In the genomic region with DNA sequence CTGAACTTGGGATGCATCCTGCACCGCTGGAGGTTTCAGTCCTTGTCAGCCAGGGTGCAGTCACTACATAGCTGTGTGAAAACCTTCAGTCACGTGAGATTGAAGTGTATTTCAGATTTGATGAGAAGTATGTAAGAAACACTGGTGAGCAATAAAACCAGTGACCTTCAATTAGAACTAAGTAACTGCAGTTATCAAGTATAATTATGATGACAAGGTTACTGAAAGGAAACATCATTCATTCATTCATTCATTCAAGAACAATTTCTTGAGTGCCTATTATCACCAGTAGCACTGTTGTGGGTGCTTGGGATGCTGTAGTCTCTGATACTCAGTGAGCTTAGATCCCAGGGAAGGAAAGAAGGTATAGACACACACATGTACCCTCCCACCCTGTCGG, we compare ENCODE assay signal across 19 cellular contexts. TPM values are rescaled to one million over a fixed set of nuclear protein-coding genes. Genes with fewer than 3 reads are reported as not detected.
A peak's percentile ranks its signal among the peaks of the same experiment; 100 is the strongest.
DNase-seq lines count a peak whose midpoint lies in the region; ATAC-seq, FAIRE-seq and TF ChIP-seq lines count a peak whose summit lies in the region.
"Had no signal": no experiment of that assay in that cellular context is flagged by ENCODE, and none has a peak within 500 bp of the region (broad histone marks: within the 10 kb centered on the region; RNA-seq: fewer than 3 reads in every experiment).

No MANE protein-coding gene starts in this region.

- POLR2A ChIA-PET in activated CD4-positive, alpha-beta T cell treated with anti-CD3 and anti-CD28 coated beads for 36 hours (lab: Charles Lee) = interaction anchor here (0.5 kb wide), 1 partner anchor 58 kb away, joined by 4 read pairs; no protein-coding TSS in a partner anchor

- H3K4me3 ChIP-seq in astrocyte (ENCODE audit: insufficient read depth, low read depth, low read length) = no peak overlapping the region
- H3K4me3 ChIP-seq: MG63, Peyer's patch had no signal

- H3K9me3 ChIP-seq in H9 (ENCODE audit: control insufficient read depth, low read depth, low read length) = no peaks in the 10 kb centered on the region
- no peaks in the 10 kb centered on the region for H3K9me3 ChIP-seq in astrocyte (ENCODE audit: insufficient read depth, low read depth, low read length)
- H3K9me3 ChIP-seq: MG63, Peyer's patch had no signal

- DNase-seq in activated CD4-positive, alpha-beta T cell treated with anti-CD3 and anti-CD28 coated beads for 36 hours = no peak
- DNase-seq in activated CD4-positive, alpha-beta T cell treated with anti-CD3 and anti-CD28 coated beads for 48 hours = no peak
- no peak for DNase-seq in H9
- DNase-seq in astrocyte (ENCODE audit: low read depth) = no peak
- DNase-seq in nephron progenitor cell = no peak
- DNase-seq in foreskin keratinocyte = no peak
- DNase-seq in OCI-M1 (lab: John Stamatoyannopoulos, UW) = no peak
- no peak for DNase-seq in endothelial cell (ENCODE audit: low spot score)
- DNase-seq: C1 segment of cervical spinal cord, COR-L47, DMS153, NCI-H1092, NCI-H2081 treated with DMSO at 0.1 percent for 48 hours, NCI-H510A treated with DMSO at 0.1 percent for 48 hours, Peyer's patch had no signal

- H2BK5ac ChIP-seq in H9 (ENCODE audit: insufficient read length, low read length) = no peak overlapping the region

- H2BK15ac ChIP-seq in H9 (ENCODE audit: low read depth, low read length) = no peak overlapping the region

- no peak overlapping the region for H4K8ac ChIP-seq in H9 (replicated peaks; ENCODE audit: insufficient read length, low read depth, low read length)

- no peak overlapping the region for H3T11ph ChIP-seq in H9 (ENCODE audit: low read length)

- CTCF ChIA-PET in activated CD4-positive, alpha-beta T cell treated with anti-CD3 and anti-CD28 coated beads for 36 hours (lab: Charles Lee) = interaction anchor here (0.5 to 1.4 kb wide), 5 partner anchors 11 to 1011 kb away, joined by 3 read pairs; no protein-coding TSS in a partner anchor

- H3K4me2 ChIP-seq in H9 (ENCODE audit: insufficient read depth, insufficient read length, low read length) = no peak overlapping the region
- no peak overlapping the region for H3K4me2 ChIP-seq in astrocyte (ENCODE audit: low read length)

- peaks cover 7% of the 10 kb centered on the region for H3K79me1 ChIP-seq in H9 (ENCODE audit: insufficient read depth, low read depth, low read length, poor library complexity, severe bottlenecking)

- intact Hi-C loops in activated CD4-positive, alpha-beta T cell treated with anti-CD3 and anti-CD28 coated beads for 36 hours (cut with DNase I, micrococcal nuclease) = no loop called here

- H3K27me3 Mint-ChIP-seq in activated CD4-positive, alpha-beta T cell treated with anti-CD3 and anti-CD28 coated beads for 36 hours = no peaks in the 10 kb centered on the region
- H3K27me3 Mint-ChIP-seq in H9 (ENCODE audit: low read depth) (peaks cover 1% of the 10 kb centered on the region; the same call in 1 of the 2 replicates), astrocyte (ENCODE audit: low read depth, unreplicated experiment) (no peaks in the 10 kb centered on the region), nephron progenitor cell (ENCODE audit: low read depth, poor library complexity) (no peaks in the 10 kb centered on the region), endothelial cell (ENCODE audit: unreplicated experiment) (no peaks in the 10 kb centered on the region)

- no peak overlapping the region for H4K5ac ChIP-seq in H9 (ENCODE audit: insufficient read length, low read depth, low read length)

- H3K23me2 ChIP-seq in H9 (ENCODE audit: insufficient read length, low read depth, low read length, poor library complexity, severe bottlenecking) = no peaks in the 10 kb centered on the region

- peaks cover 9% of the 10 kb centered on the region; the same call in 1 of the 2 replicates for H3K79me2 ChIP-seq in H9 (ENCODE audit: insufficient read depth, low read length)
- H3K79me2 ChIP-seq in astrocyte (ENCODE audit: insufficient read depth, low read length) = peaks cover 84% of the 10 kb centered on the region

- no peak overlapping the region for H4K91ac ChIP-seq in H9 (ENCODE audit: insufficient read length, low read depth, low read length)

- H3K4me1 ChIP-seq in H9 (ENCODE audit: insufficient read depth, low read length) (no peaks in the 10 kb centered on the region; the same call in 1 of the 2 replicates), astrocyte (ENCODE audit: insufficient read depth, low read length) (peaks cover 17% of the 10 kb centered on the region), foreskin keratinocyte (peaks cover 10% of the 10 kb centered on the region)
- H3K4me1 ChIP-seq: Peyer's patch had no signal

- H3K18ac ChIP-seq in H9 (ENCODE audit: insufficient read length, low read depth, low read length) = no peak overlapping the region

- TF ChIP-seq CTCF in H9 (conservative IDR thresholded peaks at IDR 0.05) = no peak
- TF ChIP-seq CTCF in astrocyte (IDR thresholded peaks at IDR 0.05; ENCODE audit: insufficient read depth, low read depth, low read length) = no peak
- no peak for TF ChIP-seq CTCF in nephron progenitor cell (IDR thresholded peaks at IDR 0.05)
- no peak for TF ChIP-seq CTCF in foreskin keratinocyte (conservative IDR thresholded peaks at IDR 0.05)
- TF ChIP-seq CTCF in endothelial cell (IDR thresholded peaks at IDR 0.05; ENCODE audit: unreplicated experiment) = no peak

- no peak overlapping the region for H2BK12ac ChIP-seq in H9 (ENCODE audit: insufficient read length, low read depth, low read length)

- H3K9ac ChIP-seq in H9 (ENCODE audit: extremely low read depth, insufficient read length, low read length) = no peak overlapping the region
- H3K9ac ChIP-seq in astrocyte (ENCODE audit: low read length) = no peak overlapping the region

- no peak overlapping the region for H3K4me3 Mint-ChIP-seq in activated CD4-positive, alpha-beta T cell treated with anti-CD3 and anti-CD28 coated beads for 36 hours
- H3K4me3 Mint-ChIP-seq in H9 (no peak overlapping the region; a peak in 1 of 5 replicates), astrocyte (ENCODE audit: unreplicated experiment) (no peak overlapping the region), nephron progenitor cell (no peak overlapping the region), endothelial cell (ENCODE audit: unreplicated experiment) (no peak overlapping the region)

- no peak overlapping the region for H3K27ac Mint-ChIP-seq in activated CD4-positive, alpha-beta T cell treated with anti-CD3 and anti-CD28 coated beads for 36 hours
- H3K27ac Mint-ChIP-seq in H9 (peak overlapping the region in 2 of 3 experiments; percentile 10 to 19; a peak in 2 of 7 replicates), astrocyte (ENCODE audit: unreplicated experiment) (no peak overlapping the region), nephron progenitor cell (peak overlapping the region; percentile 92), endothelial cell (ENCODE audit: unreplicated experiment) (no peak overlapping the region)

- H3K23ac ChIP-seq in H9 (ENCODE audit: insufficient read length, low read depth, low read length) = no peak overlapping the region

- no peak overlapping the region for H3K56ac ChIP-seq in H9 (ENCODE audit: insufficient read length, low read depth, low read length)

- no peaks in the 10 kb centered on the region for H3K9me3 Mint-ChIP-seq in activated CD4-positive, alpha-beta T cell treated with anti-CD3 and anti-CD28 coated beads for 36 hours (ENCODE audit: low read depth)
- H3K9me3 Mint-ChIP-seq in H9 (no peaks in the 10 kb centered on the region), astrocyte (ENCODE audit: unreplicated experiment) (peaks cover 4% of the 10 kb centered on the region), nephron progenitor cell (no peaks in the 10 kb centered on the region), endothelial cell (ENCODE audit: unreplicated experiment) (no peaks in the 10 kb centered on the region)

- H3K4me1 Mint-ChIP-seq in activated CD4-positive, alpha-beta T cell treated with anti-CD3 and anti-CD28 coated beads for 36 hours = peaks cover 23% of the 10 kb centered on the region
- H3K4me1 Mint-ChIP-seq in H9 (peaks cover 12 to 24% of the 10 kb centered on the region in 2 experiments), astrocyte (ENCODE audit: low read depth, unreplicated experiment) (peaks cover 42% of the 10 kb centered on the region), nephron progenitor cell (no peaks in the 10 kb centered on the region), endothelial cell (ENCODE audit: unreplicated experiment) (peaks cover 34% of the 10 kb centered on the region)

- no peak overlapping the region for H2BK20ac ChIP-seq in H9 (ENCODE audit: low read depth, low read length, poor library complexity, severe bottlenecking)

- H3K27me3 ChIP-seq in H9 (ENCODE audit: insufficient read depth, low read length) (no peaks in the 10 kb centered on the region), astrocyte (ENCODE audit: insufficient read depth, low read length) (no peaks in the 10 kb centered on the region), foreskin keratinocyte (no peaks in the 10 kb centered on the region)
- H3K27me3 ChIP-seq: MG63, Peyer's patch had no signal

- H3K27ac ChIP-seq in H9 (ENCODE audit: insufficient read length, low read depth, low read length) = no peak overlapping the region
- H3K27ac ChIP-seq in astrocyte (ENCODE audit: low read depth, low read length) = peak overlapping the region; percentile 62
- H3K27ac ChIP-seq in foreskin keratinocyte = no peak overlapping the region
- H3K27ac ChIP-seq: Peyer's patch had no signal

- no peak for FAIRE-seq in astrocyte (lab: Jason Lieb, UNC)
- FAIRE-seq: HepG2 had no signal

- H3K36me3 Mint-ChIP-seq in activated CD4-positive, alpha-beta T cell treated with anti-CD3 and anti-CD28 coated beads for 36 hours (ENCODE audit: low read depth) = peaks cover 65% of the 10 kb centered on the region
- peaks cover 32 to 86% (median 84%) of the 10 kb centered on the region in 3 experiments; a peak in 6 of 7 replicates for H3K36me3 Mint-ChIP-seq in H9 (ENCODE audit: insufficient read depth in 1 of 3, low read depth in 3 of 3)
- peaks cover 25% of the 10 kb centered on the region for H3K36me3 Mint-ChIP-seq in astrocyte (ENCODE audit: low read depth, unreplicated experiment)
- H3K36me3 Mint-ChIP-seq in nephron progenitor cell (ENCODE audit: low read depth) = peaks cover 68% of the 10 kb centered on the region
- H3K36me3 Mint-ChIP-seq in endothelial cell (ENCODE audit: low read depth, unreplicated experiment) = peaks cover 29% of the 10 kb centered on the region

- H4K20me1 ChIP-seq in H9 (ENCODE audit: control insufficient read depth, insufficient read depth, insufficient read length) = no peaks in the 10 kb centered on the region
- H4K20me1 ChIP-seq in astrocyte (ENCODE audit: insufficient read depth, low read length) = peaks cover 45% of the 10 kb centered on the region

- no CpG with 5 or more reads among the region's 3 CpGs for WGBS in H9 (ENCODE audit: extremely low coverage, insufficient read length, low lambda C conversion rate)

- H2AK5ac ChIP-seq in H9 (ENCODE audit: insufficient read length, low read length) = no peak overlapping the region

- peak; percentile 16 for ATAC-seq in activated CD4-positive, alpha-beta T cell treated with anti-CD3 and anti-CD28 coated beads for 36 hours
- ATAC-seq in foreskin keratinocyte = no peak
- ATAC-seq: HepG2, Right ventricle myocardium inferior had no signal

- no peak overlapping the region for H2BK120ac ChIP-seq in H9 (ENCODE audit: low read depth, low read length, poor library complexity, severe bottlenecking)

- H2AFZ ChIP-seq in H9 (ENCODE audit: low read length) (no peak overlapping the region), astrocyte (ENCODE audit: low read depth, low read length) (no peak overlapping the region)

- no peak overlapping the region for H3K14ac ChIP-seq in H9 (ENCODE audit: insufficient read depth, low read length)

- H3K4ac ChIP-seq in H9 (ENCODE audit: low read depth, low read length) = no peak overlapping the region

- H3K36me3 ChIP-seq in astrocyte (ENCODE audit: insufficient read depth, low read length) = peaks cover 38% of the 10 kb centered on the region

RNA-seq across cellular contexts. Expression of a gene that starts 33.6 kb away (rescaled TPM):
- 10 to 100 TPM; 42.8 to 43.0 TPM for total RNA-seq in activated CD4-positive, alpha-beta T cell treated with anti-CD3 and anti-CD28 coated beads for 36 hours
- total RNA-seq in H9 (2021) = 109 and 114 TPM in 2 replicates
- total RNA-seq in astrocyte = 131 and 143 TPM in 2 replicates
- 80.0 and 83.3 TPM in 2 replicates for total RNA-seq in foreskin keratinocyte
- polyA plus RNA-seq in foreskin keratinocyte = 106 and 123 TPM in 2 replicates
- 94.2 TPM for total RNA-seq in endothelial cell (ENCODE audit: unreplicated experiment)

RNA-seq across cellular contexts. Expression of a gene that starts 46.1 kb away (rescaled TPM):
- total RNA-seq in activated CD4-positive, alpha-beta T cell treated with anti-CD3 and anti-CD28 coated beads for 36 hours = under 1 TPM in 1 of 2 experiments, not detected in 1; 0.11 TPM
- 0.79 and 1.8 TPM in 2 replicates for total RNA-seq in H9 (2021)
- total RNA-seq in astrocyte = not detected in 2 replicates
- not detected in 2 replicates for total RNA-seq in foreskin keratinocyte
- not detected in 2 replicates for polyA plus RNA-seq in foreskin keratinocyte
- total RNA-seq in endothelial cell (ENCODE audit: unreplicated experiment) = not detected
- total RNA-seq: A172, HepG2, Peyer's patch, Right ventricle myocardium inferior had no signal

Comparison
In these comparisons a context has a peak if more than half of its experiments do, and no peak if none do; other contexts are left out.
1. H3K27ac Mint-ChIP-seq: peak in H9 (2 of 3) and nephron progenitor cell (single experiment); none in activated CD4-positive, alpha-beta T cell treated with anti-CD3 and anti-CD28 coated beads for 36 hours (single experiment), astrocyte (single experiment) and endothelial cell (single experiment).